Comparison of ENCODE assay signal across 33 cellular contexts in genomic region chr1:16196874-16197273, GRCh38. TPM values are rescaled to one million over a fixed set of nuclear protein-coding genes. Genes with fewer than 3 reads are reported as not detected.
"Had no signal": no experiment of that assay in that cellular context is flagged by ENCODE, and none has a peak within 500 bp of the region (broad histone marks: within the 10 kb centered on the region; RNA-seq: fewer than 3 reads in every experiment).

No MANE protein-coding gene starts in this region.

- H3K36me3 Mint-ChIP-seq: activated CD4-positive, alpha-beta memory T cell treated with anti-CD3 and anti-CD28 coated beads for 36 hours; activated CD8-positive, alpha-beta memory T cell treated with anti-CD3 and anti-CD28 coated beads, Interleukin-2, amount 10 ng/mL, durations not matched to agents 7 days and 5 days; activated naive CD4-positive, alpha-beta T cell treated with anti-CD3 and anti-CD28 coated beads, Interleukin-2, amount 50 U/mL, for 24 hours had no signal

- ATAC-seq: activated CD4-positive, alpha-beta T cell treated with anti-CD3 and anti-CD28 coated beads for 36 hours; activated CD8-positive, alpha-beta memory T cell treated with anti-CD3 and anti-CD28 coated beads, Interleukin-2, amount 10 ng/mL, durations not matched to agents 7 days and 5 days; activated CD8-positive, alpha-beta T cell treated with anti-CD3 and anti-CD28 coated beads, Interleukin-2, amount 10 ng/mL, durations not matched to agents 7 days and 5 days; activated naive CD8-positive, alpha-beta T cell treated with anti-CD3 and anti-CD28 coated beads, Interleukin-2, amount 50 U/mL, for 24 hours; body of pancreas; esophagus mucosa; foreskin keratinocyte; gastrocnemius medialis had no signal

- H3K4me3 ChIP-seq: adrenal gland, body of pancreas, colonic mucosa, gastrocnemius medialis had no signal

- H3K4me3 Mint-ChIP-seq: activated CD4-positive, alpha-beta memory T cell treated with anti-CD3 and anti-CD28 coated beads for 36 hours; activated CD4-positive, alpha-beta T cell treated with anti-CD3 and anti-CD28 coated beads for 36 hours; activated CD4-positive, alpha-beta T cell treated with anti-CD3 and anti-CD28 coated beads, Interleukin-2, amount 10 ng/mL, durations not matched to agents 24 days and 14 days; activated CD8-positive, alpha-beta memory T cell treated with anti-CD3 and anti-CD28 coated beads, Interleukin-2, amount 10 ng/mL, durations not matched to agents 7 days and 5 days; activated CD8-positive, alpha-beta T cell treated with anti-CD3 and anti-CD28 coated beads, Interleukin-2, amount 10 ng/mL, durations not matched to agents 7 days and 5 days; activated naive CD4-positive, alpha-beta T cell treated with anti-CD3 and anti-CD28 coated beads for 36 hours; activated naive CD4-positive, alpha-beta T cell treated with anti-CD3 and anti-CD28 coated beads, Interleukin-2, amount 50 U/mL, for 24 hours; activated naive CD8-positive, alpha-beta T cell treated with anti-CD3 and anti-CD28 coated beads for 36 hours; activated naive CD8-positive, alpha-beta T cell treated with anti-CD3 and anti-CD28 coated beads, Interleukin-2, amount 50 U/mL, for 24 hours; activated T-helper 1 cell treated with anti-CD3 and anti-CD28 coated beads, Interleukin-12 subunit alpha, Interleukin-12 subunit beta, Interleukin-2, Interleukin-4 antibody, amounts not matched to agents 30 ng/mL and 10 ng/mL and 1 ng/mL, durations not matched to agents 14 hours and 24 hours and 36 hours; endodermal cell; T-helper 1 cell treated with Interleukin-12 subunit alpha and Interleukin-12 subunit beta and Interleukin-4 antibody, amounts not matched to agents 30 μg/mL and 1 μg/mL, for 36 hours; T-helper 2 cell treated with Interferon-gamma antibody and Interleukin-4, amounts not matched to agents 5 μg/mL and 100 μg/mL, for 36 hours had no signal

- H3K4me1 ChIP-seq: body of pancreas, colonic mucosa, gastrocnemius medialis had no signal

- H3K9me3 ChIP-seq: adrenal gland, body of pancreas, colonic mucosa, gastrocnemius medialis had no signal

- H3K36me3 ChIP-seq: adrenal gland, colonic mucosa, gastrocnemius medialis had no signal

- H3K27me3 Mint-ChIP-seq: activated CD4-positive, alpha-beta memory T cell treated with anti-CD3 and anti-CD28 coated beads for 36 hours; activated CD4-positive, alpha-beta T cell treated with anti-CD3 and anti-CD28 coated beads for 36 hours; activated naive CD4-positive, alpha-beta T cell treated with anti-CD3 and anti-CD28 coated beads, Interleukin-2, amount 50 U/mL, for 24 hours; activated naive CD8-positive, alpha-beta T cell treated with anti-CD3 and anti-CD28 coated beads for 36 hours; activated naive CD8-positive, alpha-beta T cell treated with anti-CD3 and anti-CD28 coated beads, Interleukin-2, amount 50 U/mL, for 24 hours had no signal

- H3K27ac Mint-ChIP-seq: activated CD4-positive, alpha-beta memory T cell treated with anti-CD3 and anti-CD28 coated beads for 36 hours; activated CD4-positive, alpha-beta T cell treated with anti-CD3 and anti-CD28 coated beads for 36 hours; activated CD4-positive, alpha-beta T cell treated with anti-CD3 and anti-CD28 coated beads, Interleukin-2, amount 10 ng/mL, durations not matched to agents 24 days and 14 days; activated CD8-positive, alpha-beta memory T cell treated with anti-CD3 and anti-CD28 coated beads, Interleukin-2, amount 10 ng/mL, durations not matched to agents 7 days and 5 days; activated CD8-positive, alpha-beta T cell treated with anti-CD3 and anti-CD28 coated beads, Interleukin-2, amount 10 ng/mL, durations not matched to agents 7 days and 5 days; activated naive CD4-positive, alpha-beta T cell treated with anti-CD3 and anti-CD28 coated beads for 36 hours; activated naive CD4-positive, alpha-beta T cell treated with anti-CD3 and anti-CD28 coated beads, Interleukin-2, amount 50 U/mL, for 24 hours; activated naive CD8-positive, alpha-beta T cell treated with anti-CD3 and anti-CD28 coated beads for 36 hours; activated naive CD8-positive, alpha-beta T cell treated with anti-CD3 and anti-CD28 coated beads, Interleukin-2, amount 50 U/mL, for 24 hours; activated T-helper 1 cell treated with anti-CD3 and anti-CD28 coated beads, Interleukin-12 subunit alpha, Interleukin-12 subunit beta, Interleukin-2, Interleukin-4 antibody, amounts not matched to agents 30 ng/mL and 10 ng/mL and 1 ng/mL, durations not matched to agents 14 hours and 24 hours and 36 hours; activated T-helper 2 cell treated with anti-CD3 and anti-CD28 coated beads, Interferon-gamma antibody, Interleukin-2, Interleukin-4, amounts not matched to agents 10 μg/mL and 5 μg/mL and 100 μg/mL, durations not matched to agents 14 hours and 24 hours and 36 hours; endodermal cell; T-helper 1 cell treated with Interleukin-12 subunit alpha and Interleukin-12 subunit beta and Interleukin-4 antibody, amounts not matched to agents 30 μg/mL and 1 μg/mL, for 36 hours; T-helper 2 cell treated with Interferon-gamma antibody and Interleukin-4, amounts not matched to agents 5 μg/mL and 100 μg/mL, for 36 hours had no signal

- DNase-seq: activated CD4-positive, alpha-beta memory T cell treated with anti-CD3 and anti-CD28 coated beads for 36 hours; activated CD4-positive, alpha-beta T cell treated with anti-CD3 and anti-CD28 coated beads for 36 hours; activated CD4-positive, alpha-beta T cell treated with anti-CD3 and anti-CD28 coated beads, Interleukin-2, amount 10 ng/mL, durations not matched to agents 24 days and 14 days; activated CD4-positive, CD25-positive, alpha-beta regulatory T cell; activated CD4-positive, CD25-positive, alpha-beta regulatory T cell treated with anti-CD3 and anti-CD28 coated beads, Interleukin-2, amount 50 U/mL, for 72 hours; activated CD8-positive, alpha-beta memory T cell treated with anti-CD3 and anti-CD28 coated beads, Interleukin-2, amount 10 ng/mL, durations not matched to agents 7 days and 5 days; activated CD8-positive, alpha-beta memory T cell treated with anti-CD3 and anti-CD28 coated beads, Interleukin-2, amount 50 U/mL, for 4 hours; activated CD8-positive, alpha-beta T cell treated with anti-CD3 and anti-CD28 coated beads, Interleukin-2, amount 10 ng/mL, durations not matched to agents 7 days and 5 days; activated effector memory CD4-positive, alpha-beta T cell treated with anti-CD3 and anti-CD28 coated beads, Interleukin-2, amount 50 U/mL, for 16 hours; activated naive CD4-positive, alpha-beta T cell treated with anti-CD3 and anti-CD28 coated beads for 36 hours; activated naive CD8-positive, alpha-beta T cell treated with anti-CD3 and anti-CD28 coated beads for 36 hours; activated naive CD8-positive, alpha-beta T cell treated with anti-CD3 and anti-CD28 coated beads, Interleukin-2, amount 50 U/mL, for 24 hours; activated T-cell treated with anti-CD3 and anti-CD28 coated beads, Interleukin-2, amount 50 U/mL, for 1 hour; activated T-cell treated with anti-CD3 and anti-CD28 coated beads, Interleukin-2, amount 50 U/mL, for 48 hours; adrenal gland; amygdala; body of pancreas; caudate nucleus; cerebellar nuclear complex; colonic mucosa; effector CD8-positive, alpha-beta T cell; endodermal cell; foreskin keratinocyte; gastrocnemius medialis; glutamatergic neuron; T1000 had no signal

- H3K9me3 Mint-ChIP-seq: activated CD4-positive, alpha-beta memory T cell treated with anti-CD3 and anti-CD28 coated beads for 36 hours; activated CD4-positive, alpha-beta T cell treated with anti-CD3 and anti-CD28 coated beads, Interleukin-2, amount 10 ng/mL, durations not matched to agents 24 days and 14 days; activated naive CD4-positive, alpha-beta T cell treated with anti-CD3 and anti-CD28 coated beads for 36 hours; activated naive CD4-positive, alpha-beta T cell treated with anti-CD3 and anti-CD28 coated beads, Interleukin-2, amount 50 U/mL, for 24 hours; activated naive CD8-positive, alpha-beta T cell treated with anti-CD3 and anti-CD28 coated beads for 36 hours; activated naive CD8-positive, alpha-beta T cell treated with anti-CD3 and anti-CD28 coated beads, Interleukin-2, amount 50 U/mL, for 24 hours; activated T-helper 1 cell treated with anti-CD3 and anti-CD28 coated beads, Interleukin-12 subunit alpha, Interleukin-12 subunit beta, Interleukin-2, Interleukin-4 antibody, amounts not matched to agents 30 ng/mL and 10 ng/mL and 1 ng/mL, durations not matched to agents 14 hours and 24 hours and 36 hours; activated T-helper 2 cell treated with anti-CD3 and anti-CD28 coated beads, Interferon-gamma antibody, Interleukin-2, Interleukin-4, amounts not matched to agents 10 μg/mL and 5 μg/mL and 100 μg/mL, durations not matched to agents 14 hours and 24 hours and 36 hours; endodermal cell; T-helper 1 cell treated with Interleukin-12 subunit alpha and Interleukin-12 subunit beta and Interleukin-4 antibody, amounts not matched to agents 30 μg/mL and 1 μg/mL, for 36 hours; T-helper 2 cell treated with Interferon-gamma antibody and Interleukin-4, amounts not matched to agents 5 μg/mL and 100 μg/mL, for 36 hours had no signal

- H3K4me1 Mint-ChIP-seq: activated naive CD4-positive, alpha-beta T cell treated with anti-CD3 and anti-CD28 coated beads, Interleukin-2, amount 50 U/mL, for 24 hours; endodermal cell had no signal

- H3K27me3 ChIP-seq: adrenal gland, body of pancreas, colonic mucosa, foreskin keratinocyte, gastrocnemius medialis had no signal

- H3K27ac ChIP-seq: body of pancreas, colonic mucosa, foreskin keratinocyte, gastrocnemius medialis had no signal

RNA-seq across cellular contexts. Expression of gene EPHA2, which starts 41.0 kb away (rescaled TPM):
- total RNA-seq: activated CD4-positive, alpha-beta T cell treated with anti-CD3 and anti-CD28 coated beads, Interleukin-2, amount 10 ng/mL, durations not matched to agents 24 days and 14 days; activated CD8-positive, alpha-beta memory T cell treated with anti-CD3 and anti-CD28 coated beads for 36 hours; activated CD8-positive, alpha-beta memory T cell treated with anti-CD3 and anti-CD28 coated beads, Interleukin-2, amount 10 ng/mL, durations not matched to agents 7 days and 5 days; activated CD8-positive, alpha-beta T cell treated with anti-CD3 and anti-CD28 coated beads, Interleukin-2, amount 10 ng/mL, durations not matched to agents 7 days and 5 days; activated T-helper 1 cell treated with anti-CD3 and anti-CD28 coated beads, Interleukin-12 subunit alpha, Interleukin-12 subunit beta, Interleukin-2, Interleukin-4 antibody, amounts not matched to agents 30 ng/mL and 10 ng/mL and 1 ng/mL, durations not matched to agents 14 hours and 24 hours and 36 hours; activated T-helper 2 cell treated with anti-CD3 and anti-CD28 coated beads, Interferon-gamma antibody, Interleukin-2, Interleukin-4, amounts not matched to agents 10 μg/mL and 5 μg/mL and 100 μg/mL, durations not matched to agents 14 hours and 24 hours and 36 hours had no signal
